1 cellular context compared by ENCODE assay signal in the genomic region with DNA sequence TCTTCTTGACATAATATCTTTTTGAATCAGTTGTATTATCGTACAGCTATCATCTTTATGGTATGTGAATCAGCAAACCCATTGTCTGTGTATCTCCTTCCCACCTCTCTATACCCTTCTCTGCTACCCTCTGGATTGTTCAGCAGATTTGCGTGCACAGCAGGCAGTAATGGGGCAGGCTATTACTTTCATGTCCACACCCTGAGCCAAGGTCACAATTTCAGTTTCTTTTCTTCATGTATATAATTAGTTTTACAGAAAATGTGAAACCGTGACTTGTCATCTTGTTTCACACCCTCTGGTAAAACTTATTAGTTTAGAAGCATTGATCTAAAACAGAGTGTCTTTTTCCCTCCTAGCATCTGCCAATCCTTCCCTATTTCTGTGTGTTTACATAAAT.
TF ChIP-seq lines count a peak whose summit lies in the region.

No MANE protein-coding gene starts in this region.

TF ChIP-seq in GM12878, 131 proteins besides CTCF, POLR2A, EP300 and RAD21 (continued from another document):
- TF ChIP-seq BHLHE40 (IDR thresholded peaks at IDR 0.05; ENCODE audit: borderline replicate concordance in 1 of 2, low read depth in 2 of 2, low read length in 1 of 2) = peak in 1 of 2 experiments; percentile 21; a peak in 1 of 4 replicates
- no peak for TF ChIP-seq CBX5 (IDR thresholded peaks at IDR 0.05; ENCODE audit: low read depth)
- TF ChIP-seq, protein P1, sequence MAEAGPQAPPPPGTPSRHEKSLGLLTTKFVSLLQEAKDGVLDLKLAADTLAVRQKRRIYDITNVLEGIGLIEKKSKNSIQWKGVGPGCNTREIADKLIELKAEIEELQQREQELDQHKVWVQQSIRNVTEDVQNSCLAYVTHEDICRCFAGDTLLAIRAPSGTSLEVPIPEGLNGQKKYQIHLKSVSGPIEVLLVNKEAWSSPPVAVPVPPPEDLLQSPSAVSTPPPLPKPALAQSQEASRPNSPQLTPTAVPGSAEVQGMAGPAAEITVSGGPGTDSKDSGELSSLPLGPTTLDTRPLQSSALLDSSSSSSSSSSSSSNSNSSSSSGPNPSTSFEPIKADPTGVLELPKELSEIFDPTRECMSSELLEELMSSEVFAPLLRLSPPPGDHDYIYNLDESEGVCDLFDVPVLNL (IDR thresholded peaks at IDR 0.05; ENCODE audit: low read depth, low read length) = no peak
- TF ChIP-seq, protein P2, sequence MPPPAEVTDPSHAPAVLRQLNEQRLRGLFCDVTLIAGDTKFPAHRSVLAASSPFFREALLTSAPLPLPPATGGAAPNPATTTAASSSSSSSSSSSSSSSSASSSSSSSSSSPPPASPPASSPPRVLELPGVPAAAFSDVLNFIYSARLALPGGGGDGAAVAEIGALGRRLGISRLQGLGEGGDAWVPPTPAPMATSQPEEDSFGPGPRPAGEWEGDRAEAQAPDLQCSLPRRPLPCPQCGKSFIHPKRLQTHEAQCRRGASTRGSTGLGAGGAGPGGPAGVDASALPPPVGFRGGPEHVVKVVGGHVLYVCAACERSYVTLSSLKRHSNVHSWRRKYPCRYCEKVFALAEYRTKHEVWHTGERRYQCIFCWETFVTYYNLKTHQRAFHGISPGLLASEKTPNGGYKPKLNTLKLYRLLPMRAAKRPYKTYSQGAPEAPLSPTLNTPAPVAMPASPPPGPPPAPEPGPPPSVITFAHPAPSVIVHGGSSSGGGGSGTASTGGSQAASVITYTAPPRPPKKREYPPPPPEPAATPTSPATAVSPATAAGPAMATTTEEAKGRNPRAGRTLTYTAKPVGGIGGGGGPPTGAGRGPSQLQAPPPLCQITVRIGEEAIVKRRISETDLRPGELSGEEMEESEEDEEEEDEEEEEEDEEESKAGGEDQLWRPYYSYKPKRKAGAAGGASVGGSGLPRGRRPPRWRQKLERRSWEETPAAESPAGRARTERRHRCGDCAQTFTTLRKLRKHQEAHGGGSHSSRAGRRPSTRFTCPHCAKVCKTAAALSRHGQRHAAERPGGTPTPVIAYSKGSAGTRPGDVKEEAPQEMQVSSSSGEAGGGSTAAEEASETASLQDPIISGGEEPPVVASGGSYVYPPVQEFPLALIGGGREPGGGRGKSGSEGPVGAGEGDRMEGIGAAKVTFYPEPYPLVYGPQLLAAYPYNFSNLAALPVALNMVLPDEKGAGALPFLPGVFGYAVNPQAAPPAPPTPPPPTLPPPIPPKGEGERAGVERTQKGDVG (CRISPR knock-in tag; IDR thresholded peaks at IDR 0.05) = no peak
- TF ChIP-seq RELA (IDR thresholded peaks at IDR 0.05; ENCODE audit: borderline replicate concordance, partially characterized antibody) = no peak
- TF ChIP-seq NR2F1 (conservative IDR thresholded peaks at IDR 0.05) = peak; percentile 50; the same call in 1 of the 2 replicates
- TF ChIP-seq IKZF1 (conservative IDR thresholded peaks at IDR 0.05) = peak; percentile 38; the same call in 1 of the 2 replicates
- no peak for TF ChIP-seq ASH2L (IDR thresholded peaks at IDR 0.05; ENCODE audit: borderline replicate concordance, low read depth)
- peak; percentile 14 to 32; a peak in 2 of 4 replicates for TF ChIP-seq IKZF2 (IDR thresholded peaks at IDR 0.05)
- TF ChIP-seq DPF2 (IDR thresholded peaks at IDR 0.05) = 0 out of 2 replicates have a peak, but pooled peaks have one; percentile 30
- TF ChIP-seq, protein P3, sequence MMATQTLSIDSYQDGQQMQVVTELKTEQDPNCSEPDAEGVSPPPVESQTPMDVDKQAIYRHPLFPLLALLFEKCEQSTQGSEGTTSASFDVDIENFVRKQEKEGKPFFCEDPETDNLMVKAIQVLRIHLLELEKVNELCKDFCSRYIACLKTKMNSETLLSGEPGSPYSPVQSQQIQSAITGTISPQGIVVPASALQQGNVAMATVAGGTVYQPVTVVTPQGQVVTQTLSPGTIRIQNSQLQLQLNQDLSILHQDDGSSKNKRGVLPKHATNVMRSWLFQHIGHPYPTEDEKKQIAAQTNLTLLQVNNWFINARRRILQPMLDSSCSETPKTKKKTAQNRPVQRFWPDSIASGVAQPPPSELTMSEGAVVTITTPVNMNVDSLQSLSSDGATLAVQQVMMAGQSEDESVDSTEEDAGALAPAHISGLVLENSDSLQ (IDR thresholded peaks at IDR 0.05) = no peak
- TF ChIP-seq TCF12 (IDR thresholded peaks at IDR 0.05; ENCODE audit: low read depth, low read length) = no peak
- TF ChIP-seq RUNX3 (IDR thresholded peaks at IDR 0.05; ENCODE audit: low read length) = no peak
- no peak for TF ChIP-seq MYB (IDR thresholded peaks at IDR 0.05; ENCODE audit: borderline replicate concordance, low read depth, low read length)
- no peak for TF ChIP-seq NFIC (IDR thresholded peaks at IDR 0.05; ENCODE audit: low read depth, low read length)
- no peak for TF ChIP-seq TARDBP (IDR thresholded peaks at IDR 0.05; ENCODE audit: borderline replicate concordance)
- no peak for TF ChIP-seq ZBED1 (IDR thresholded peaks at IDR 0.05; ENCODE audit: borderline replicate concordance)
- TF ChIP-seq SMC3 (IDR thresholded peaks at IDR 0.05; ENCODE audit: borderline replicate concordance, low read length) = no peak
- TF ChIP-seq, protein P4, sequence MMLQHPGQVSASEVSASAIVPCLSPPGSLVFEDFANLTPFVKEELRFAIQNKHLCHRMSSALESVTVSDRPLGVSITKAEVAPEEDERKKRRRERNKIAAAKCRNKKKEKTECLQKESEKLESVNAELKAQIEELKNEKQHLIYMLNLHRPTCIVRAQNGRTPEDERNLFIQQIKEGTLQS (IDR thresholded peaks at IDR 0.05; ENCODE audit: borderline replicate concordance, extremely low read depth, low read depth, low read length) = no peak
- TF ChIP-seq SPI1 (IDR thresholded peaks at IDR 0.05; ENCODE audit: borderline replicate concordance, insufficient read depth, low read depth, low read length) = no peak
- TF ChIP-seq, protein P5, sequence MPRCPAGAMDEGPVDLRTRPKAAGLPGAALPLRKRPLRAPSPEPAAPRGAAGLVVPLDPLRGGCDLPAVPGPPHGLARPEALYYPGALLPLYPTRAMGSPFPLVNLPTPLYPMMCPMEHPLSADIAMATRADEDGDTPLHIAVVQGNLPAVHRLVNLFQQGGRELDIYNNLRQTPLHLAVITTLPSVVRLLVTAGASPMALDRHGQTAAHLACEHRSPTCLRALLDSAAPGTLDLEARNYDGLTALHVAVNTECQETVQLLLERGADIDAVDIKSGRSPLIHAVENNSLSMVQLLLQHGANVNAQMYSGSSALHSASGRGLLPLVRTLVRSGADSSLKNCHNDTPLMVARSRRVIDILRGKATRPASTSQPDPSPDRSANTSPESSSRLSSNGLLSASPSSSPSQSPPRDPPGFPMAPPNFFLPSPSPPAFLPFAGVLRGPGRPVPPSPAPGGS (IDR thresholded peaks at IDR 0.05; ENCODE audit: borderline replicate concordance, insufficient read depth, low read depth, low read length, poor library complexity, severe bottlenecking) = no peak
- no peak for TF ChIP-seq CREM (IDR thresholded peaks at IDR 0.05; ENCODE audit: low read depth)
- TF ChIP-seq MTA2 (IDR thresholded peaks at IDR 0.05; ENCODE audit: low read depth) = peak; percentile 75
- no peak for TF ChIP-seq ZNF217 (IDR thresholded peaks at IDR 0.05)
- TF ChIP-seq ZSCAN29 (IDR thresholded peaks at IDR 0.05) = no peak
- TF ChIP-seq GATAD2B (conservative IDR thresholded peaks at IDR 0.05; ENCODE audit: low read depth) = no peak
- TF ChIP-seq FOXK2 (IDR thresholded peaks at IDR 0.05) = no peak
- TF ChIP-seq, protein P6, sequence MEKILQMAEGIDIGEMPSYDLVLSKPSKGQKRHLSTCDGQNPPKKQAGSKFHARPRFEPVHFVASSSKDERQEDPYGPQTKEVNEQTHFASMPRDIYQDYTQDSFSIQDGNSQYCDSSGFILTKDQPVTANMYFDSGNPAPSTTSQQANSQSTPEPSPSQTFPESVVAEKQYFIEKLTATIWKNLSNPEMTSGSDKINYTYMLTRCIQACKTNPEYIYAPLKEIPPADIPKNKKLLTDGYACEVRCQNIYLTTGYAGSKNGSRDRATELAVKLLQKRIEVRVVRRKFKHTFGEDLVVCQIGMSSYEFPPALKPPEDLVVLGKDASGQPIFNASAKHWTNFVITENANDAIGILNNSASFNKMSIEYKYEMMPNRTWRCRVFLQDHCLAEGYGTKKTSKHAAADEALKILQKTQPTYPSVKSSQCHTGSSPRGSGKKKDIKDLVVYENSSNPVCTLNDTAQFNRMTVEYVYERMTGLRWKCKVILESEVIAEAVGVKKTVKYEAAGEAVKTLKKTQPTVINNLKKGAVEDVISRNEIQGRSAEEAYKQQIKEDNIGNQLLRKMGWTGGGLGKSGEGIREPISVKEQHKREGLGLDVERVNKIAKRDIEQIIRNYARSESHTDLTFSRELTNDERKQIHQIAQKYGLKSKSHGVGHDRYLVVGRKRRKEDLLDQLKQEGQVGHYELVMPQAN (conservative IDR thresholded peaks at IDR 0.05) = no peak
- no peak for TF ChIP-seq ETV6 (conservative IDR thresholded peaks at IDR 0.05 in 1 of 2, IDR thresholded peaks at IDR 0.05 in 1 of 2; ENCODE audit: borderline replicate concordance in 1 of 2, low read depth in 1 of 2)
